In the genomic region with DNA sequence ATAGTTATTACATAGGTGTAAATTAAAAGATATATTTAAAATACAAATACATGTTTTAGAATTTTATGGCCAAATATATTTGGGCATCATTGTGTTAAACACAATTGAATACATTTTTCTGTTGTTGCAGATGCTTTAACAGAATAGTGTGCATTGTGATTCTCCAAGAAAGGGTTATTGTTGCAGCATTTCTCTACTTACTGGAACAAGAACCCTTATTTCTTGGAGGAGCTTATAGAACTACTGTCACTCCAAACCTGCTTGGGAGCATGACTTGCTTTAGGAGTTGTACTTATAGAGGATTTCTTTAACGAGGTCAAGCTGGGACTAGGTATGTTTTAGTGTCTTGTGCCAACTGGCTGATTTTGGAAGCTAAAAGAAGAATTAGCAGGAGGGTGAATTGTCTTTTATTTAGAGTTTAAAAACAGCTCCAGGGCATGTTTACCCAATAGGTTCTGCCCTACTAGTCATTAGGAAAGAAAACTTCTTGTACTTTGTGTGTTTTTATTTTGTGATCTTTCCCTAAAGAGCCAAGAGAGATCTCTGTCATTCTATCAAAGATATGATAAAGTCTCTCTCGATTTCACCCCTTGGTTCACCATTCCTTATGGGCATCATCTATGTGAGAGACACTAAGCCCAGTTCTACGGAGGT, we compare ENCODE assay signal across 22 cellular contexts.
DNase-seq lines count a peak whose midpoint lies in the region; ATAC-seq, FAIRE-seq and TF ChIP-seq lines count a peak whose summit lies in the region.
"Had no signal": no experiment of that assay in that cellular context is flagged by ENCODE, and none has a peak within 500 bp of the region (broad histone marks: within the 10 kb centered on the region; RNA-seq: fewer than 3 reads in every experiment).

No MANE protein-coding gene starts in this region.

- H3K27ac ChIP-seq in HEK293 (ENCODE audit: extremely low read depth, low read depth, low read length) (peak overlapping the region; percentile 30; the same call in 1 of the 2 replicates), caudate nucleus (ENCODE audit: low read depth, low read length) (peak overlapping the region; percentile 52), layer of hippocampus (ENCODE audit: low read depth, low read length) (peak overlapping the region; percentile 13), substantia nigra (ENCODE audit: low read depth, low read length, poor library complexity, severe bottlenecking) (peak overlapping the region; percentile 59), left lung (no peak overlapping the region), pancreas (no peak overlapping the region)
- H3K27ac ChIP-seq: foreskin keratinocyte, neural progenitor cell, psoas muscle, skin epidermis, WERI-Rb-1 had no signal

- no peak for FAIRE-seq in pancreas (lab: Jason Lieb, UNC)
- FAIRE-seq: GM12891 had no signal

- peaks cover 17% of the 10 kb centered on the region for H3K4me1 ChIP-seq in HEK293 (ENCODE audit: control insufficient read depth, insufficient read depth, low read length)
- H3K4me1 ChIP-seq in left lung: no peaks in the 10 kb centered on the region
- H3K4me1 ChIP-seq in pancreas: no peaks in the 10 kb centered on the region
- H3K4me1 ChIP-seq: psoas muscle had no signal

- H3K36me3 ChIP-seq in HEK293 (ENCODE audit: control insufficient read depth in 2 of 2, insufficient read depth in 1 of 2, low read length in 2 of 2): no peaks in the 10 kb centered on the region
- no peaks in the 10 kb centered on the region for H3K36me3 ChIP-seq in left lung
- no peaks in the 10 kb centered on the region for H3K36me3 ChIP-seq in pancreas
- H3K36me3 ChIP-seq: MG63, neural progenitor cell, WERI-Rb-1 had no signal

- DNase-seq in caudate nucleus (lab: John Stamatoyannopoulos, UW) (no peak), substantia nigra (lab: John Stamatoyannopoulos, UW) (no peak), SIG-M5 (lab: John Stamatoyannopoulos, UW) (no peak), left lung (no peak), pancreas (no peak)
- DNase-seq: activated CD4-positive, alpha-beta T cell treated with anti-CD3 and anti-CD28 coated beads, Interleukin-2, amount 10 ng/mL, durations not matched to agents 7 days and 5 days; activated CD8-positive, alpha-beta memory T cell treated with anti-CD3 and anti-CD28 coated beads, Interleukin-2, amount 10 ng/mL, durations not matched to agents 7 days and 5 days; activated naive CD4-positive, alpha-beta T cell treated with anti-CD3 and anti-CD28 coated beads, Interleukin-2, amount 10 ng/mL, durations not matched to agents 7 days and 5 days; central memory CD4-positive, alpha-beta T cell; NCI-H1417 treated with DMSO at 0.1 percent for 48 hours; NCI-H2081 treated with DMSO at 0.1 percent for 48 hours; psoas muscle; stimulated activated CD4-positive, alpha-beta T cell treated with anti-CD3 and anti-CD28 coated beads, Interleukin-2, amount 100 ng/mL, for 24 hours; WERI-Rb-1 had no signal

- no peaks in the 10 kb centered on the region for H3K27me3 ChIP-seq in layer of hippocampus (ENCODE audit: control insufficient read depth, insufficient read depth, low read length)
- no peaks in the 10 kb centered on the region for H3K27me3 ChIP-seq in left lung
- H3K27me3 ChIP-seq in pancreas: no peaks in the 10 kb centered on the region
- H3K27me3 ChIP-seq: foreskin keratinocyte, MG63, neural progenitor cell had no signal

- 48 to 55% methylated on average over 3 of the region's 3 CpGs for WGBS in pancreas, 2 donors

- TF ChIP-seq CTCF in HEK293 (tag by site-specific recombination; IDR thresholded peaks at IDR 0.05) (no peak), left lung (IDR thresholded peaks at IDR 0.05) (no peak), pancreas (IDR thresholded peaks at IDR 0.05) (no peak)

- POLR2A ChIA-PET in HEK293 (lab: Yijun Ruan, JAX): no interaction called here

- intact Hi-C loops in left lung (cut with DNase I) (no loop called here), pancreas (cut with DNase I) (no loop called here)

- ATAC-seq in left lung (no peak), pancreas (no peak)
- ATAC-seq: activated CD8-positive, alpha-beta memory T cell treated with anti-CD3 and anti-CD28 coated beads, Interleukin-2, amount 10 ng/mL, durations not matched to agents 7 days and 5 days; psoas muscle had no signal

- H3K4me3 ChIP-seq in HEK293 (ENCODE audit: low read depth, low read length) (no peak overlapping the region), left lung (no peak overlapping the region), pancreas (no peak overlapping the region)
- H3K4me3 ChIP-seq: MG63, mucosa of descending colon, neural progenitor cell, psoas muscle, skin epidermis had no signal

- CTCF ChIA-PET in HEK293 (lab: Yijun Ruan, JAX): interaction anchor here (0.6 to 0.7 kb wide), 2 partner anchors 10 to 44 kb away, joined by 3 to 5 read pairs; no protein-coding TSS in a partner anchor

- H3K9me3 ChIP-seq in HEK293 (ENCODE audit: control insufficient read depth, insufficient read depth, low read depth, low read length): no peaks in the 10 kb centered on the region
- no peaks in the 10 kb centered on the region for H3K9me3 ChIP-seq in left lung
- H3K9me3 ChIP-seq in pancreas: no peaks in the 10 kb centered on the region
- H3K9me3 ChIP-seq: MG63, mucosa of descending colon, psoas muscle had no signal

TF ChIP-seq in HEK293, 187 proteins besides CTCF, POLR2A, EP300 and RAD21:
- TF ChIP-seq, protein P1, sequence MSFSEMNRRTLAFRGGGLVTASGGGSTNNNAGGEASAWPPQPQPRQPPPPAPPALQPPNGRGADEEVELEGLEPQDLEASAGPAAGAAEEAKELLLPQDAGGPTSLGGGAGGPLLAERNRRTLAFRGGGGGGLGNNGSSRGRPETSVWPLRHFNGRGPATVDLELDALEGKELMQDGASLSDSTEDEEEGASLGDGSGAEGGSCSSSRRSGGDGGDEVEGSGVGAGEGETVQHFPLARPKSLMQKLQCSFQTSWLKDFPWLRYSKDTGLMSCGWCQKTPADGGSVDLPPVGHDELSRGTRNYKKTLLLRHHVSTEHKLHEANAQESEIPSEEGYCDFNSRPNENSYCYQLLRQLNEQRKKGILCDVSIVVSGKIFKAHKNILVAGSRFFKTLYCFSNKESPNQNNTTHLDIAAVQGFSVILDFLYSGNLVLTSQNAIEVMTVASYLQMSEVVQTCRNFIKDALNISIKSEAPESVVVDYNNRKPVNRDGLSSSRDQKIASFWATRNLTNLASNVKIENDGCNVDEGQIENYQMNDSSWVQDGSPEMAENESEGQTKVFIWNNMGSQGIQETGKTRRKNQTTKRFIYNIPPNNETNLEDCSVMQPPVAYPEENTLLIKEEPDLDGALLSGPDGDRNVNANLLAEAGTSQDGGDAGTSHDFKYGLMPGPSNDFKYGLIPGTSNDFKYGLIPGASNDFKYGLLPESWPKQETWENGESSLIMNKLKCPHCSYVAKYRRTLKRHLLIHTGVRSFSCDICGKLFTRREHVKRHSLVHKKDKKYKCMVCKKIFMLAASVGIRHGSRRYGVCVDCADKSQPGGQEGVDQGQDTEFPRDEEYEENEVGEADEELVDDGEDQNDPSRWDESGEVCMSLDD (tag by site-specific recombination; IDR thresholded peaks at IDR 0.05): no peak
- no peak for TF ChIP-seq ATF2 (tag by site-specific recombination; IDR thresholded peaks at IDR 0.05; ENCODE audit: low read depth)

Comparison
In these comparisons a context has a peak if more than half of its experiments do, and no peak if none do; other contexts are left out.
1. H3K27ac ChIP-seq: peak in HEK293 (single experiment), caudate nucleus (single experiment), layer of hippocampus (single experiment) and substantia nigra (single experiment); none in left lung (0 of 2) and pancreas (0 of 4).